Comparison of ENCODE assay signal across 10 cellular contexts in genomic region chr9:129989740-129990139, GRCh38. TPM values are rescaled to one million over a fixed set of nuclear protein-coding genes. Genes with fewer than 3 reads are reported as not detected.
DNase-seq lines count a peak whose midpoint lies in the region; ATAC-seq and TF ChIP-seq lines count a peak whose summit lies in the region.
"Had no signal": no experiment of that assay in that cellular context is flagged by ENCODE, and none has a peak within 500 bp of the region (broad histone marks: within the 10 kb centered on the region; RNA-seq: fewer than 3 reads in every experiment).

No MANE protein-coding gene starts in this region.

- H3K4ac ChIP-seq in IMR-90 (ENCODE audit: low read depth, low read length) (no peak overlapping the region), mesenchymal stem cell (ENCODE audit: low read depth in 1 of 2, low read length in 2 of 2) (no peak overlapping the region)

- H3K9ac ChIP-seq in IMR-90 (ENCODE audit: low read depth, low read length): no peak overlapping the region
- H3K9ac ChIP-seq in mesenchymal stem cell (ENCODE audit: low read length): no peak overlapping the region

- POLR2A ChIA-PET in IMR-90 (lab: Charles Lee; ENCODE audit: unreplicated experiment): no interaction called here
- POLR2A ChIA-PET in activated naive CD8-positive, alpha-beta T cell treated with anti-CD3 and anti-CD28 coated beads, Interleukin-2, amount 10 ng/mL, durations not matched to agents 7 days and 5 days (lab: Charles Lee): interaction anchor here (0.6 to 3.8 kb wide), 2 partner anchors 53 to 56 kb away, joined by 4 to 20 read pairs; partner anchors contain the start of gene FNBP1

- intact Hi-C loops in IMR-90 (cut with micrococcal nuclease): loop anchor here (2.0 kb wide), 1 partner anchor 15 kb away; no protein-coding TSS in a partner anchor

- no peak overlapping the region for H2BK15ac ChIP-seq in IMR-90 (ENCODE audit: low read depth, low read length)
- no peak overlapping the region for H2BK15ac ChIP-seq in mesenchymal stem cell (ENCODE audit: low read depth, poor library complexity, severe bottlenecking)

- H2BK20ac ChIP-seq in IMR-90 (ENCODE audit: low read depth, low read length): no peak overlapping the region

- H3K27me3 ChIP-seq in CD4-positive, CD25-positive, alpha-beta regulatory T cell (ENCODE audit: control insufficient read depth, insufficient read depth, low read length): no peaks in the 10 kb centered on the region
- no peaks in the 10 kb centered on the region for H3K27me3 ChIP-seq in IMR-90 (ENCODE audit: control insufficient read depth, insufficient read depth, low read length)
- H3K27me3 ChIP-seq in mesenchymal stem cell (ENCODE audit: control insufficient read depth in 1 of 2, insufficient read depth in 1 of 2, low read length in 2 of 2): no peaks in the 10 kb centered on the region

- no peak overlapping the region for H2AFZ ChIP-seq in IMR-90 (replicated peaks; ENCODE audit: low read length, poor library complexity)
- H2AFZ ChIP-seq in mesenchymal stem cell (ENCODE audit: low read depth, low read length): no peak overlapping the region

- H3K14ac ChIP-seq in IMR-90 (replicated peaks; ENCODE audit: low read depth, low read length): no peak overlapping the region
- no peak overlapping the region for H3K14ac ChIP-seq in mesenchymal stem cell (ENCODE audit: low read length in 2 of 2)

- H3K9me1 ChIP-seq in IMR-90 (ENCODE audit: insufficient read depth, low read length): peaks cover 6% of the 10 kb centered on the region; the same call in 1 of the 2 replicates

- peak overlapping the region; percentile 49 for H3K4me3 ChIP-seq in CD4-positive, CD25-positive, alpha-beta regulatory T cell (ENCODE audit: low read depth, low read length)
- H3K4me3 ChIP-seq in IMR-90 (ENCODE audit: insufficient read depth, low read depth, low read length) (no peak overlapping the region), mesenchymal stem cell (ENCODE audit: insufficient read depth in 1 of 2, low read depth in 1 of 2, low read length in 2 of 2) (no peak overlapping the region)

- H3K4me3 Mint-ChIP-seq in CD4-positive, CD25-positive, alpha-beta regulatory T cell: peak overlapping the region; percentile 22 to 76 (median 60)
- H3K4me3 Mint-ChIP-seq in activated naive CD8-positive, alpha-beta T cell treated with anti-CD3 and anti-CD28 coated beads, Interleukin-2, amount 10 ng/mL, durations not matched to agents 7 days and 5 days: peak overlapping the region; percentile 32
- no peak overlapping the region for H3K4me3 Mint-ChIP-seq in glutamatergic neuron (ENCODE audit: unreplicated experiment)

- no peak for TF ChIP-seq RAD21 in IMR-90 (IDR thresholded peaks at IDR 0.05; ENCODE audit: low read length)

- no peak for TF ChIP-seq CTCF in IMR-90 (conservative IDR thresholded peaks at IDR 0.05; ENCODE audit: low read depth, low read length)
- no peak for TF ChIP-seq CTCF in glutamatergic neuron (IDR thresholded peaks at IDR 0.05; ENCODE audit: partially characterized antibody, unreplicated experiment)

- peaks cover 82% of the 10 kb centered on the region for H3K4me1 ChIP-seq in CD4-positive, CD25-positive, alpha-beta regulatory T cell (ENCODE audit: control insufficient read depth, insufficient read depth, low read length, poor library complexity, severe bottlenecking)
- H3K4me1 ChIP-seq in IMR-90 (ENCODE audit: control insufficient read depth, insufficient read depth, low read length) (peaks cover 12% of the 10 kb centered on the region), mesenchymal stem cell (ENCODE audit: control insufficient read depth, insufficient read depth, low read depth, low read length) (peaks cover 7% of the 10 kb centered on the region)

- H3K4me1 Mint-ChIP-seq in CD4-positive, CD25-positive, alpha-beta regulatory T cell: peaks cover 37 to 88% (median 51%) of the 10 kb centered on the region in 4 donors
- H3K4me1 Mint-ChIP-seq in activated naive CD8-positive, alpha-beta T cell treated with anti-CD3 and anti-CD28 coated beads, Interleukin-2, amount 10 ng/mL, durations not matched to agents 7 days and 5 days: peaks cover 48% of the 10 kb centered on the region
- H3K4me1 Mint-ChIP-seq in glutamatergic neuron (ENCODE audit: low read depth, unreplicated experiment): peaks cover 6% of the 10 kb centered on the region

- 89% methylated on average over 2 of the region's 7 CpGs; no CpG with 5 or more reads in 1 of the 2 experiments for WGBS in IMR-90 (ENCODE audit: extremely low coverage in 2 of 2, insufficient read length in 1 of 2), 2 experiments
- 42% methylated on average over 7 of the region's 7 CpGs for WGBS in mesenchymal stem cell

- no peak overlapping the region for H3K56ac ChIP-seq in IMR-90 (ENCODE audit: extremely low read depth, insufficient read depth, low read length)

- peaks cover 29% of the 10 kb centered on the region for H3K36me3 Mint-ChIP-seq in CD4-positive, CD25-positive, alpha-beta regulatory T cell
- peaks cover 34% of the 10 kb centered on the region for H3K36me3 Mint-ChIP-seq in activated naive CD8-positive, alpha-beta T cell treated with anti-CD3 and anti-CD28 coated beads, Interleukin-2, amount 10 ng/mL, durations not matched to agents 7 days and 5 days
- H3K36me3 Mint-ChIP-seq in glutamatergic neuron (ENCODE audit: unreplicated experiment): peaks cover 5% of the 10 kb centered on the region

- 0 out of 2 replicates have a peak overlapping the region, but pooled peaks have one; percentile 7 for H2BK120ac ChIP-seq in IMR-90 (ENCODE audit: low read depth, low read length)
- no peak overlapping the region for H2BK120ac ChIP-seq in mesenchymal stem cell (ENCODE audit: low read depth, low read length)

- TF ChIP-seq POLR2A in IMR-90 (IDR thresholded peaks at IDR 0.05; ENCODE audit: low read depth, low read length): no peak

- H3K27ac ChIP-seq in CD4-positive, CD25-positive, alpha-beta regulatory T cell (ENCODE audit: insufficient read depth, low read length, poor library complexity, severe bottlenecking): peak overlapping the region; percentile 91
- H3K27ac ChIP-seq in IMR-90 (ENCODE audit: insufficient read depth, low read length): no peak overlapping the region
- no peak overlapping the region for H3K27ac ChIP-seq in mesenchymal stem cell (ENCODE audit: low read length, poor library complexity, severe bottlenecking)

- H3K18ac ChIP-seq in IMR-90 (ENCODE audit: low read depth, low read length) (no peak overlapping the region), mesenchymal stem cell (ENCODE audit: low read depth in 1 of 2, low read length in 2 of 2) (no peak overlapping the region)

- in situ Hi-C loops in IMR-90 (cut with MboI; ENCODE audit: low sequenced_read_pairs): no loop called here

- no peaks in the 10 kb centered on the region for H3K27me3 Mint-ChIP-seq in CD4-positive, CD25-positive, alpha-beta regulatory T cell
- H3K27me3 Mint-ChIP-seq in activated naive CD8-positive, alpha-beta T cell treated with anti-CD3 and anti-CD28 coated beads, Interleukin-2, amount 10 ng/mL, durations not matched to agents 7 days and 5 days: no peaks in the 10 kb centered on the region
- no peaks in the 10 kb centered on the region for H3K27me3 Mint-ChIP-seq in glutamatergic neuron (ENCODE audit: unreplicated experiment)

- no peak for DNase-seq in CD4-positive, CD25-positive, alpha-beta regulatory T cell
- DNase-seq in IMR-90: peak; percentile 28
- no peak for DNase-seq in activated naive CD8-positive, alpha-beta T cell treated with anti-CD3 and anti-CD28 coated beads, Interleukin-2, amount 10 ng/mL, durations not matched to agents 7 days and 5 days
- peak; percentile 71 for DNase-seq in mesenchymal stem cell
- DNase-seq in glutamatergic neuron: no peak
- no peak for DNase-seq in globus pallidus (ENCODE audit: low spot score)
- DNase-seq in OCI-M2 (lab: John Stamatoyannopoulos, UW; ENCODE audit: unreplicated experiment): no peak
- no peak for DNase-seq in D341Med (ENCODE audit: low spot score)
- DNase-seq: DMS153, NCI-H69 had no signal

- H4K20me1 ChIP-seq in IMR-90 (ENCODE audit: insufficient read depth, low read length): peaks cover 3% of the 10 kb centered on the region; the same call in 1 of the 2 replicates

- BruUV-seq in IMR-90 (replicated peaks; lab: Mats Ljungman, UMichigan): no TSS peak

- H3K36me3 ChIP-seq in CD4-positive, CD25-positive, alpha-beta regulatory T cell (ENCODE audit: control insufficient read depth, insufficient read depth, low read length): peaks cover 20% of the 10 kb centered on the region
- H3K36me3 ChIP-seq in IMR-90 (ENCODE audit: control insufficient read depth, insufficient read depth, low read length): peaks cover 2% of the 10 kb centered on the region; the same call in 1 of the 2 replicates
- peaks cover 0 to 5% of the 10 kb centered on the region in 2 experiments for H3K36me3 ChIP-seq in mesenchymal stem cell (ENCODE audit: control insufficient read depth in 1 of 2, insufficient read depth in 2 of 2, low read depth in 1 of 2, low read length in 2 of 2)

- ATAC-seq in CD4-positive, CD25-positive, alpha-beta regulatory T cell (ENCODE audit: low read depth in 2 of 2): no peak
- ATAC-seq in IMR-90 (ENCODE audit: low read depth): peak; percentile 39; the same call in 1 of the 2 replicates
- no peak for ATAC-seq in activated naive CD8-positive, alpha-beta T cell treated with anti-CD3 and anti-CD28 coated beads, Interleukin-2, amount 10 ng/mL, durations not matched to agents 7 days and 5 days (ENCODE audit: low read depth)

- H3K4me2 ChIP-seq in IMR-90 (ENCODE audit: low read depth, low read length): no peak overlapping the region
- no peak overlapping the region for H3K4me2 ChIP-seq in mesenchymal stem cell (ENCODE audit: low read length, poor library complexity, severe bottlenecking)

- dilution Hi-C loops in IMR-90 (cut with HindIII; ENCODE audit: low sequenced_read_pairs, unreplicated experiment): no loop called here

- H4K91ac ChIP-seq in IMR-90 (ENCODE audit: insufficient read depth, low read depth, low read length) (no peak overlapping the region), mesenchymal stem cell (ENCODE audit: low read length) (no peak overlapping the region)

- H3K27ac Mint-ChIP-seq in CD4-positive, CD25-positive, alpha-beta regulatory T cell: peak overlapping the region; percentile 70 to 94 (median 93)
- H3K27ac Mint-ChIP-seq in activated naive CD8-positive, alpha-beta T cell treated with anti-CD3 and anti-CD28 coated beads, Interleukin-2, amount 10 ng/mL, durations not matched to agents 7 days and 5 days: peak overlapping the region; percentile 36
- no peak overlapping the region for H3K27ac Mint-ChIP-seq in glutamatergic neuron (ENCODE audit: unreplicated experiment)

- H3K23ac ChIP-seq in IMR-90 (ENCODE audit: low read depth, low read length) (no peak overlapping the region), mesenchymal stem cell (ENCODE audit: low read length in 2 of 2) (no peak overlapping the region)

- H4K5ac ChIP-seq in IMR-90 (ENCODE audit: low read depth, low read length): no peak overlapping the region

- CTCF ChIA-PET in IMR-90 (lab: Yijun Ruan, JAX): no interaction called here

- H2BK12ac ChIP-seq in mesenchymal stem cell (ENCODE audit: low read length in 2 of 2): no peak overlapping the region

- H2BK5ac ChIP-seq in IMR-90 (ENCODE audit: low read depth, low read length, poor library complexity, severe bottlenecking) (no peak overlapping the region), mesenchymal stem cell (ENCODE audit: low read depth, low read length, poor library complexity, severe bottlenecking) (no peak overlapping the region)

- no peaks in the 10 kb centered on the region for H3K9me3 Mint-ChIP-seq in CD4-positive, CD25-positive, alpha-beta regulatory T cell
- peaks cover 4% of the 10 kb centered on the region for H3K9me3 Mint-ChIP-seq in activated naive CD8-positive, alpha-beta T cell treated with anti-CD3 and anti-CD28 coated beads, Interleukin-2, amount 10 ng/mL, durations not matched to agents 7 days and 5 days
- H3K9me3 Mint-ChIP-seq in glutamatergic neuron (ENCODE audit: unreplicated experiment): peaks cover 5% of the 10 kb centered on the region

- H2AK9ac ChIP-seq in IMR-90 (replicated peaks; ENCODE audit: low read depth, low read length, poor library complexity): no peak overlapping the region

- H3K9me3 ChIP-seq in CD4-positive, CD25-positive, alpha-beta regulatory T cell (ENCODE audit: control insufficient read depth in 2 of 2, low read length in 2 of 2): no peaks in the 10 kb centered on the region
- no peaks in the 10 kb centered on the region for H3K9me3 ChIP-seq in IMR-90 (ENCODE audit: control insufficient read depth, insufficient read depth, low read length)
- no peaks in the 10 kb centered on the region for H3K9me3 ChIP-seq in mesenchymal stem cell (ENCODE audit: control insufficient read depth, low read length)

- H2AK5ac ChIP-seq in IMR-90 (ENCODE audit: low read depth, low read length): no peak overlapping the region
- H2AK5ac ChIP-seq in mesenchymal stem cell (ENCODE audit: low read length, severe bottlenecking): no peak overlapping the region

- H3K79me1 ChIP-seq in IMR-90 (ENCODE audit: low read depth in 1 of 2, low read length in 2 of 2): peaks cover 17 to 33% of the 10 kb centered on the region in 2 experiments; a peak in 3 of 4 replicates
- peaks cover 4% of the 10 kb centered on the region for H3K79me1 ChIP-seq in mesenchymal stem cell (replicated peaks; ENCODE audit: low read length, poor library complexity, severe bottlenecking)

- no peak overlapping the region for H4K8ac ChIP-seq in IMR-90 (ENCODE audit: low read depth in 2 of 2, low read length in 2 of 2)
- H4K8ac ChIP-seq in mesenchymal stem cell (ENCODE audit: low read length): no peak overlapping the region

RNA-seq across cellular contexts. Expression of gene FNBP1, which starts 53.2 kb away (rescaled TPM):
- 253 TPM for total RNA-seq in CD4-positive, CD25-positive, alpha-beta regulatory T cell
- polyA plus RNA-seq in CD4-positive, CD25-positive, alpha-beta regulatory T cell: 100 to 1,000 TPM; 147 to 218 (median 188) TPM
- total RNA-seq in IMR-90 (2012; rRNA removed) (15.4 and 21.4 TPM in 2 replicates), glutamatergic neuron (ENCODE audit: unreplicated experiment) (80.4 TPM)
- polyA plus RNA-seq in IMR-90 (2012; rRNA removed): 8.2 and 10.3 TPM in 2 replicates
- 4.1 and 4.6 TPM in 2 replicates for polyA plus RNA-seq in IMR-90 (2012; cell fraction: cytosol; rRNA removed)
- 4.7 and 11.1 TPM in 2 replicates for polyA plus RNA-seq in IMR-90 (2012; cell fraction: nucleus; rRNA removed; ENCODE audit: low replicate concordance)
- 100 to 1,000 TPM; 191 to 194 TPM for total RNA-seq in activated naive CD8-positive, alpha-beta T cell treated with anti-CD3 and anti-CD28 coated beads, Interleukin-2, amount 10 ng/mL, durations not matched to agents 7 days and 5 days
- polyA plus RNA-seq in mesenchymal stem cell (2013, experiment 1 of 2): 47.4 TPM
- polyA plus RNA-seq in mesenchymal stem cell (2013, experiment 2 of 2): 45.8 TPM

Comparison
In these comparisons a context has a peak if more than half of its experiments do, and no peak if none do; other contexts are left out.
1. DNase-seq: peak in IMR-90 (single experiment) and mesenchymal stem cell (single experiment); none in CD4-positive, CD25-positive, alpha-beta regulatory T cell (0 of 3), activated naive CD8-positive, alpha-beta T cell treated with anti-CD3 and anti-CD28 coated beads, Interleukin-2, amount 10 ng/mL, durations not matched to agents 7 days and 5 days (single experiment), glutamatergic neuron (single experiment), globus pallidus (single experiment), OCI-M2 (single experiment) and D341Med (single experiment).